In the genomic region with DNA sequence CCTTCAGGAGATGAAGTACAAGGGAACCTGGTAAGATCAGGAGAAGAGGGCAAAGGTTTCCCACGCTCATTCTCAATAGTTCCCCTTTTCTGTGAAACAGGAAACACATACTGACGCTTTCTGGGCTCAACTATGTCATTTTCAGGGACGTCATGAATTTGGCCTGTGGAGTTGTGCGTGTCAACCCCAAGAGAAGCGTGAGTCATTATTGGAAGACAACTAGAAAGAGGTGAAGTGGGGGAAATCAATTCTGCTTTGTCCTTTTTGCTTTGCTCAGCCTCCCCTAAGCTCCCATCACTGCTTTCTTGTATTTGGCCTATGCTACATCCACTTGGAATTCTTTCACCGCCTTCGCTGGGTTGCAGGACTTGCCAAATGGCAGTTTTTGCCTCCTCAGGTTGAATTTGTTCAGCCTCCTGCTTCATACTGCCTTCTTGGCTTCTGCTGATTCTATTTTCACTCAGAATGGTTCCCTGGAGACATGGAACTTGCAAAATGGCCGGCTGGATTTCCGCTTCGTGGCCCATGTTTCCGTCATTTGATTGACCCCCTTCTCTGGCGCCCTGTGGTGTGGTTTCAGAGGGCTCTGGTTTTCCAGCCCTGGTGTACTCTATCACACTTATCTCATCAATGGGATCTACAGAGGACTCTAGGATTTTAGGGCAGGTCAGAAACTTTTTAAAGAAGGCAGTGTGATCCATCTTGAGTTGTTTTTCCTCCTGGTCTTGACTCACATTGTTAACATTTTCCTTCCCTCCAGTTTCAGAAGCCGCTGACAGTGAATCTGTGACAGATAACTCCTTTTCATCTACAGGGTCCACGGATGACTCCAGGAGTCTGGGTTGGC, we compare ENCODE assay signal across 8 cellular contexts.
A peak's percentile ranks its signal among the peaks of the same experiment; 100 is the strongest.
DNase-seq lines count a peak whose midpoint lies in the region; ATAC-seq, FAIRE-seq and TF ChIP-seq lines count a peak whose summit lies in the region.

No MANE protein-coding gene starts in this region.

- no peak overlapping the region for H2AK5ac ChIP-seq in neuronal stem cell (ENCODE audit: low read depth, low read length)

- H3K27ac ChIP-seq in neuronal stem cell (replicated peaks; ENCODE audit: low read length) = no peak overlapping the region
- H3K27ac ChIP-seq in suprapubic skin = no peak overlapping the region

- no peak overlapping the region for H3K14ac ChIP-seq in neuronal stem cell (ENCODE audit: low read length)

- no peak overlapping the region for H2BK12ac ChIP-seq in neuronal stem cell (ENCODE audit: low read length)

- POLR2A ChIA-PET in activated CD8-positive, alpha-beta T cell treated with anti-CD3 and anti-CD28 coated beads, Interleukin-2, amount 10 ng/mL, durations not matched to agents 7 days and 5 days (lab: Charles Lee) = no interaction called here

- CTCF ChIA-PET in activated CD8-positive, alpha-beta T cell treated with anti-CD3 and anti-CD28 coated beads, Interleukin-2, amount 10 ng/mL, durations not matched to agents 7 days and 5 days (lab: Charles Lee) = interaction anchor here (7.2 to 12.6 kb wide), 2 partner anchors 229 to 230 kb away, joined by 61 to 415 read pairs; no protein-coding TSS in a partner anchor

- H2AFZ ChIP-seq in neuronal stem cell (ENCODE audit: low read length) = no peak overlapping the region

- ATAC-seq in GM19324 (IDR thresholded peaks at IDR 0.05; ENCODE audit: low FRiP score, unreplicated experiment) (peak; percentile 58), HG03139 (IDR thresholded peaks at IDR 0.05; ENCODE audit: unreplicated experiment) (peak; percentile 59)
- peak; percentile 33 for ATAC-seq in activated CD8-positive, alpha-beta T cell treated with anti-CD3 and anti-CD28 coated beads, Interleukin-2, amount 10 ng/mL, durations not matched to agents 7 days and 5 days
- ATAC-seq in stimulated activated naive CD8-positive, alpha-beta T cell treated with anti-CD3 and anti-CD28 coated beads, Interleukin-15, amount 100 ng/mL, for 72 hours = peak; percentile 96

- H3K27ac Mint-ChIP-seq in activated CD8-positive, alpha-beta T cell treated with anti-CD3 and anti-CD28 coated beads, Interleukin-2, amount 10 ng/mL, durations not matched to agents 7 days and 5 days = no peak overlapping the region
- peak overlapping the region; percentile 92 to 93 for H3K27ac Mint-ChIP-seq in stimulated activated naive CD8-positive, alpha-beta T cell treated with anti-CD3 and anti-CD28 coated beads, Interleukin-15, amount 100 ng/mL, for 72 hours

- no peak overlapping the region for H3K9ac ChIP-seq in neuronal stem cell (ENCODE audit: low read depth, low read length, poor library complexity)

- no peak overlapping the region for H2BK120ac ChIP-seq in neuronal stem cell (ENCODE audit: low read depth, low read length)

- H3K4me1 Mint-ChIP-seq in activated CD8-positive, alpha-beta T cell treated with anti-CD3 and anti-CD28 coated beads, Interleukin-2, amount 10 ng/mL, durations not matched to agents 7 days and 5 days (ENCODE audit: low read depth) = peaks cover 25% of the 10 kb centered on the region
- peaks cover 65% of the 10 kb centered on the region for H3K4me1 Mint-ChIP-seq in stimulated activated naive CD8-positive, alpha-beta T cell treated with anti-CD3 and anti-CD28 coated beads, Interleukin-15, amount 100 ng/mL, for 72 hours

- H3K9me3 ChIP-seq in neuronal stem cell (replicated peaks in 1 of 2; ENCODE audit: control insufficient read depth in 2 of 2, insufficient read depth in 1 of 2, low read depth in 1 of 2, low read length in 2 of 2) (peaks cover 0 to 6% of the 10 kb centered on the region in 2 donors), suprapubic skin (no peaks in the 10 kb centered on the region)

- H3K27me3 Mint-ChIP-seq in activated CD8-positive, alpha-beta T cell treated with anti-CD3 and anti-CD28 coated beads, Interleukin-2, amount 10 ng/mL, durations not matched to agents 7 days and 5 days (ENCODE audit: low read depth) = no peaks in the 10 kb centered on the region
- peaks cover 18% of the 10 kb centered on the region for H3K27me3 Mint-ChIP-seq in stimulated activated naive CD8-positive, alpha-beta T cell treated with anti-CD3 and anti-CD28 coated beads, Interleukin-15, amount 100 ng/mL, for 72 hours

- no peak overlapping the region for H3K4me2 ChIP-seq in neuronal stem cell (ENCODE audit: insufficient read depth, low read length, poor library complexity, severe bottlenecking)

- H3K9me3 Mint-ChIP-seq in activated CD8-positive, alpha-beta T cell treated with anti-CD3 and anti-CD28 coated beads, Interleukin-2, amount 10 ng/mL, durations not matched to agents 7 days and 5 days (ENCODE audit: insufficient read depth) = no peaks in the 10 kb centered on the region
- no peaks in the 10 kb centered on the region for H3K9me3 Mint-ChIP-seq in stimulated activated naive CD8-positive, alpha-beta T cell treated with anti-CD3 and anti-CD28 coated beads, Interleukin-15, amount 100 ng/mL, for 72 hours

- H3K4me1 ChIP-seq in neuronal stem cell (ENCODE audit: control insufficient read depth in 2 of 2, insufficient read depth in 1 of 2, low read depth in 1 of 2, low read length in 2 of 2) = no peaks in the 10 kb centered on the region
- no peaks in the 10 kb centered on the region for H3K4me1 ChIP-seq in suprapubic skin

- no peak overlapping the region for H4K91ac ChIP-seq in neuronal stem cell (ENCODE audit: low read depth, low read length, poor library complexity)

- no peak overlapping the region for H2BK5ac ChIP-seq in neuronal stem cell (ENCODE audit: low read length)

- H4K8ac ChIP-seq in neuronal stem cell (ENCODE audit: low read depth, low read length) = no peak overlapping the region

- no CpG with 5 or more reads among the region's 14 CpGs for WGBS in neuronal stem cell (ENCODE audit: extremely low coverage in 2 of 2, insufficient read length in 2 of 2, insufficient replicate concordance in 1 of 2), 2 donors
- 85% methylated on average over 14 of the region's 14 CpGs for WGBS in suprapubic skin

- H3K23ac ChIP-seq in neuronal stem cell (ENCODE audit: low read depth, low read length, poor library complexity) = no peak overlapping the region

- H3K36me3 ChIP-seq in neuronal stem cell (replicated peaks in 1 of 2; ENCODE audit: control insufficient read depth in 2 of 2, insufficient read depth in 2 of 2, low read length in 2 of 2) (peaks cover 0 to 18% of the 10 kb centered on the region in 2 donors), suprapubic skin (no peaks in the 10 kb centered on the region)

- H3K4me3 ChIP-seq in neuronal stem cell (ENCODE audit: low read length in 2 of 2) (no peak overlapping the region), suprapubic skin (no peak overlapping the region)

- no peak for TF ChIP-seq EP300 in suprapubic skin (IDR thresholded peaks at IDR 0.05)

- no peaks in the 10 kb centered on the region for H3K27me3 ChIP-seq in neuronal stem cell (ENCODE audit: control insufficient read depth in 3 of 3, insufficient read depth in 3 of 3, low read depth in 1 of 3, low read length in 3 of 3)
- no peaks in the 10 kb centered on the region for H3K27me3 ChIP-seq in suprapubic skin

- TF ChIP-seq POLR2A in suprapubic skin (IDR thresholded peaks at IDR 0.05) = no peak

- H3K4me3 Mint-ChIP-seq in activated CD8-positive, alpha-beta T cell treated with anti-CD3 and anti-CD28 coated beads, Interleukin-2, amount 10 ng/mL, durations not matched to agents 7 days and 5 days = no peak overlapping the region
- H3K4me3 Mint-ChIP-seq in stimulated activated naive CD8-positive, alpha-beta T cell treated with anti-CD3 and anti-CD28 coated beads, Interleukin-15, amount 100 ng/mL, for 72 hours = peak overlapping the region; percentile 58 to 69

- H3K36me3 Mint-ChIP-seq in activated CD8-positive, alpha-beta T cell treated with anti-CD3 and anti-CD28 coated beads, Interleukin-2, amount 10 ng/mL, durations not matched to agents 7 days and 5 days (ENCODE audit: low read depth) = no peaks in the 10 kb centered on the region

- no peak for TF ChIP-seq CTCF in D721Med (IDR thresholded peaks at IDR 0.05; ENCODE audit: insufficient read depth, missing control alignments)
- no peak for TF ChIP-seq CTCF in suprapubic skin (IDR thresholded peaks at IDR 0.05)

- H2BK15ac ChIP-seq in neuronal stem cell (ENCODE audit: low read length) = no peak overlapping the region

- H3K18ac ChIP-seq in neuronal stem cell (ENCODE audit: low read length) = no peak overlapping the region

- no peak overlapping the region for H3K4ac ChIP-seq in neuronal stem cell (ENCODE audit: low read length)

- DNase-seq in D721Med (ENCODE audit: insufficient read length, low spot score) (no peak), neuronal stem cell (ENCODE audit: low spot score) (no peak), suprapubic skin (ENCODE audit: low spot score in 2 of 2) (no peak)
- DNase-seq in activated CD8-positive, alpha-beta T cell treated with anti-CD3 and anti-CD28 coated beads, Interleukin-2, amount 10 ng/mL, durations not matched to agents 7 days and 5 days = peak; percentile 37
- DNase-seq in stimulated activated naive CD8-positive, alpha-beta T cell treated with anti-CD3 and anti-CD28 coated beads, Interleukin-15, amount 100 ng/mL, for 72 hours = peak; percentile 36 to 70
- DNase-seq in activated CD4-positive, alpha-beta T cell treated with anti-CD3 and anti-CD28 coated beads, Interleukin-2, amount 50 U/mL, for 4 hours = no peak

- H3K79me1 ChIP-seq in neuronal stem cell (ENCODE audit: low read depth, low read length) = no peaks in the 10 kb centered on the region

- FAIRE-seq in D721Med (lab: Jason Lieb, UNC) = peak; percentile 86

Comparison
In these comparisons a context has a peak if more than half of its experiments do, and no peak if none do; other contexts are left out.
1. DNase-seq: peak in activated CD8-positive, alpha-beta T cell treated with anti-CD3 and anti-CD28 coated beads, Interleukin-2, amount 10 ng/mL, durations not matched to agents 7 days and 5 days (single experiment) and stimulated activated naive CD8-positive, alpha-beta T cell treated with anti-CD3 and anti-CD28 coated beads, Interleukin-15, amount 100 ng/mL, for 72 hours (2 of 2); none in D721Med (single experiment), neuronal stem cell (single experiment), suprapubic skin (0 of 2) and activated CD4-positive, alpha-beta T cell treated with anti-CD3 and anti-CD28 coated beads, Interleukin-2, amount 50 U/mL, for 4 hours (0 of 2).
2. ATAC-seq: peak in every context shown above with its lines; median percentile 96 in stimulated activated naive CD8-positive, alpha-beta T cell treated with anti-CD3 and anti-CD28 coated beads, Interleukin-15, amount 100 ng/mL, for 72 hours; 59 in HG03139; 58 in GM19324; 33 in activated CD8-positive, alpha-beta T cell treated with anti-CD3 and anti-CD28 coated beads, Interleukin-2, amount 10 ng/mL, durations not matched to agents 7 days and 5 days.